8 cellular contexts compared by ENCODE assay signal in the genomic region with DNA sequence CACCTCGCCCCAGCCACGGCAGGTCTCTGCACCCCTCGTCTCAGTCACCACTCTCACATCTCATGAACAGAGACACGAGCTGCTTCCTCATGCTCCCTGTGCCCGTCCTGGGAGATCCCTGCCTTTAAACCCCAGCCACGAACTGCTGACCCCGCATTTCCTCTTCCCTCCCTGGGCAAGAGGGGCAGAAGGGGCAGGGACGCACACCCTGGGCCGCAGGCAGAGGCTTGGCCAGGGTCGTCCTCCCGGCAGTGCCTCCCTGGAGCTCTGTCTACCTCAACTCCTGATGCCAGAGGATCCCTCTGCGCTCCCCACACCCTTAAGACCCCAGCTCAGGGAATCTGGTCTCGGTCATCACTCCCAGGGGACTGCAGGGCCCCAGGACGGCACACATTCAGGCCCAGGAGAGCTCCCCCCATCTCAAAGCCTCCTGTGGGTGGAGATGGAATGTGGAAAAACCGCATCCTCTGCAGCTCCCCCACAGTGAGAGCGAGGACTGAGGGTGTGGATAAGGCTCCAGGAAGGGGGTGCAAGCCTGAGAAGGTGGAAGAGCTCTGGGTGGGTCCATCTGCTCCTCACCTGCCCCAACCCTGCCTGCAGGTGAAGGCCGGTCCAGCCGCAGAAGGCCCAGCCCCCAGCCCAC. TPM values are rescaled to one million over a fixed set of nuclear protein-coding genes. Genes with fewer than 3 reads are reported as not detected.
DNase-seq lines count a peak whose midpoint lies in the region; TF ChIP-seq lines count a peak whose summit lies in the region.

No MANE protein-coding gene starts in this region.

- H3K4me1 ChIP-seq in Peyer's patch (peaks cover 0 to 38% (median 26%) of the 10 kb centered on the region in 4 donors), neural progenitor cell (peaks cover 19% of the 10 kb centered on the region)

- no peaks in the 10 kb centered on the region for H4K20me1 ChIP-seq in neural progenitor cell (ENCODE audit: low read depth)

- no peaks in the 10 kb centered on the region for H3K27me3 ChIP-seq in Peyer's patch
- H3K27me3 ChIP-seq in neural progenitor cell, result no peaks in the 10 kb centered on the region

- H3K4me2 ChIP-seq in neural progenitor cell, result peak overlapping the region; percentile 89

- H3K4me3 ChIP-seq in GM08714 (ENCODE audit: low read length) (peak overlapping the region; percentile 69), Peyer's patch (peak overlapping the region; percentile 77 to 99 (median 92)), epithelial cell of proximal tubule (ENCODE audit: low read depth, low read length) (peak overlapping the region; percentile 62), neural progenitor cell (peak overlapping the region; percentile 76)

- H3K79me2 ChIP-seq in neural progenitor cell (ENCODE audit: low read depth), result peaks cover 8% of the 10 kb centered on the region

- H3K36me3 Mint-ChIP-seq in neural progenitor cell, result no peaks in the 10 kb centered on the region

- peaks cover 14% of the 10 kb centered on the region for H3F3A ChIP-seq in neural progenitor cell (ENCODE audit: low read depth)

- H3K27me3 Mint-ChIP-seq in neural progenitor cell (ENCODE audit: insufficient read depth, low read depth), result peaks cover 12% of the 10 kb centered on the region

- no peaks in the 10 kb centered on the region for H3K9me3 ChIP-seq in Peyer's patch
- no peaks in the 10 kb centered on the region for H3K9me3 ChIP-seq in neural progenitor cell (ENCODE audit: low read depth)

- DNase-seq in Peyer's patch (peak in 1 of 3 donors; percentile 47), epithelial cell of proximal tubule (ENCODE audit: low read depth) (no peak), neural progenitor cell (ENCODE audit: low spot score) (no peak), NCI-H146 (lab: John Stamatoyannopoulos, UW) (no peak), GM19238 (ENCODE audit: insufficient read length, low spot score) (no peak), midbrain (lab: John Stamatoyannopoulos, UW) (no peak), DMS 273 (lab: John Stamatoyannopoulos, UW; ENCODE audit: unreplicated experiment) (no peak)

- H3K9ac ChIP-seq in neural progenitor cell, result no peak overlapping the region

- no peaks in the 10 kb centered on the region for H3K9me3 Mint-ChIP-seq in neural progenitor cell

- H3K4me3 Mint-ChIP-seq in neural progenitor cell, result peak overlapping the region; percentile 87

- peak overlapping the region; percentile 86 for H2AFZ ChIP-seq in neural progenitor cell (replicated peaks)

- TF ChIP-seq CTCF in Peyer's patch (IDR thresholded peaks at IDR 0.05), result no peak
- no peak for TF ChIP-seq CTCF in epithelial cell of proximal tubule (conservative IDR thresholded peaks at IDR 0.05; ENCODE audit: low read depth, low read length)
- no peak for TF ChIP-seq CTCF in neural progenitor cell (IDR thresholded peaks at IDR 0.05)

- no peaks in the 10 kb centered on the region for H3K36me3 ChIP-seq in Peyer's patch
- H3K36me3 ChIP-seq in neural progenitor cell, result no peaks in the 10 kb centered on the region

- peaks cover 37% of the 10 kb centered on the region for H3K4me1 Mint-ChIP-seq in neural progenitor cell

- H3K27ac Mint-ChIP-seq in neural progenitor cell, result peak overlapping the region; percentile 89

- peak overlapping the region in 3 of 4 donors; percentile 77 to 90 (median 86) for H3K27ac ChIP-seq in Peyer's patch
- no peak overlapping the region for H3K27ac ChIP-seq in neural progenitor cell

- TF ChIP-seq POLR2A in Peyer's patch (IDR thresholded peaks at IDR 0.05), result no peak

RNA-seq across cellular contexts. Expression of gene BID, which starts 1.2 kb away (rescaled TPM):
- total RNA-seq in Peyer's patch, result 10 to 100 TPM; 16.5 to 35.1 (median 27.5) TPM
- total RNA-seq in epithelial cell of proximal tubule, result 33.6 and 61.3 TPM in 2 replicates
- 16.6 and 29.2 TPM in 2 replicates for total RNA-seq in neural progenitor cell (ENCODE audit: low replicate concordance)
